Comparison of ENCODE assay signal across 14 cellular contexts in genomic region chr12:64840949-64841717, GRCh38. TPM values are rescaled to one million over a fixed set of nuclear protein-coding genes. Genes with fewer than 3 reads are reported as not detected.
A peak's percentile ranks its signal among the peaks of the same experiment; 100 is the strongest.
DNase-seq lines count a peak whose midpoint lies in the region; ATAC-seq and TF ChIP-seq lines count a peak whose summit lies in the region.
"Had no signal": no experiment of that assay in that cellular context is flagged by ENCODE, and none has a peak within 500 bp of the region (broad histone marks: within the 10 kb centered on the region; RNA-seq: fewer than 3 reads in every experiment).

No MANE protein-coding gene starts in this region.

- H3K4me1 Mint-ChIP-seq in activated naive CD8-positive, alpha-beta T cell treated with anti-CD3 and anti-CD28 coated beads, Interleukin-2, amount 50 U/mL, for 24 hours, result no peaks in the 10 kb centered on the region
- H3K4me1 Mint-ChIP-seq: CD4-positive, alpha-beta memory T cell had no signal

- no peak overlapping the region for H3K27ac Mint-ChIP-seq in activated naive CD8-positive, alpha-beta T cell treated with anti-CD3 and anti-CD28 coated beads, Interleukin-2, amount 50 U/mL, for 24 hours
- H3K27ac Mint-ChIP-seq: CD4-positive, alpha-beta memory T cell had no signal

- H3K36me3 ChIP-seq in SJCRH30 (no peaks in the 10 kb centered on the region), hepatocyte (replicated peaks; ENCODE audit: insufficient read depth, low read depth) (no peaks in the 10 kb centered on the region), transverse colon (no peaks in the 10 kb centered on the region)

- no peaks in the 10 kb centered on the region for H3K9me3 ChIP-seq in SJCRH30 (replicated peaks)
- H3K9me3 ChIP-seq in hepatocyte (ENCODE audit: low read depth), result no peaks in the 10 kb centered on the region
- H3K9me3 ChIP-seq in transverse colon, result no peaks in the 10 kb centered on the region
- H3K9me3 ChIP-seq: A549 had no signal

- no peaks in the 10 kb centered on the region for H3K79me2 ChIP-seq in hepatocyte

- TF ChIP-seq EP300 in transverse colon (IDR thresholded peaks at IDR 0.05; ENCODE audit: low read depth), result no peak

- POLR2A ChIA-PET in HEK293T (lab: Yijun Ruan, JAX), result no interaction called here

- H3K27ac ChIP-seq in SJCRH30, result no peak overlapping the region
- peak overlapping the region; percentile 13 for H3K27ac ChIP-seq in hepatocyte
- H3K27ac ChIP-seq in transverse colon, result peak overlapping the region; percentile 41 to 60 (median 44)
- H3K27ac ChIP-seq: A549 had no signal

- no peak overlapping the region for H3K4me2 ChIP-seq in hepatocyte
- H3K4me2 ChIP-seq: A549 had no signal

- in situ Hi-C loops in transverse colon (cut with MboI; ENCODE audit: low pct_ligation_motif_present in 1 of 4, low pct_unique_long_range_greater_than_20kb in 1 of 4, low sequenced_read_pairs in 3 of 4), result no loop called here

- TF ChIP-seq CTCF in hepatocyte (IDR thresholded peaks at IDR 0.05; ENCODE audit: poor library complexity), result no peak
- no peak for TF ChIP-seq CTCF in transverse colon (IDR thresholded peaks at IDR 0.05)

- WGBS in hepatocyte (ENCODE audit: low lambda C conversion rate, missing lambda C conversion rate), result 91% methylated on average over 5 of the region's 5 CpGs
- WGBS in transverse colon (ENCODE audit: low coverage in 1 of 2), 2 donors, result 72 to 86% methylated on average over 5 of the region's 5 CpGs

- intact Hi-C loops in transverse colon (cut with DNase I; ENCODE audit: low total_unique reads), result no loop called here

- H3K36me3 Mint-ChIP-seq in activated naive CD8-positive, alpha-beta T cell treated with anti-CD3 and anti-CD28 coated beads, Interleukin-2, amount 50 U/mL, for 24 hours (ENCODE audit: low read depth), result no peaks in the 10 kb centered on the region
- H3K36me3 Mint-ChIP-seq: CD4-positive, alpha-beta memory T cell had no signal

- H3K4me3 Mint-ChIP-seq in activated naive CD8-positive, alpha-beta T cell treated with anti-CD3 and anti-CD28 coated beads, Interleukin-2, amount 50 U/mL, for 24 hours, result no peak overlapping the region
- H3K4me3 Mint-ChIP-seq: CD4-positive, alpha-beta memory T cell had no signal

- TF ChIP-seq POLR2A in transverse colon (IDR thresholded peaks at IDR 0.05), result no peak

- H3K27me3 ChIP-seq in SJCRH30, result no peaks in the 10 kb centered on the region
- no peaks in the 10 kb centered on the region for H3K27me3 ChIP-seq in hepatocyte
- H3K27me3 ChIP-seq in transverse colon, result no peaks in the 10 kb centered on the region

- H3K9me3 Mint-ChIP-seq in activated naive CD8-positive, alpha-beta T cell treated with anti-CD3 and anti-CD28 coated beads, Interleukin-2, amount 50 U/mL, for 24 hours, result no peaks in the 10 kb centered on the region

- no peaks in the 10 kb centered on the region for H3K4me1 ChIP-seq in SJCRH30
- no peaks in the 10 kb centered on the region for H3K4me1 ChIP-seq in hepatocyte (ENCODE audit: insufficient read depth)
- H3K4me1 ChIP-seq in transverse colon, result peaks cover 3 to 35% (median 15%) of the 10 kb centered on the region in 4 donors
- H3K4me1 ChIP-seq: A549 had no signal

- DNase-seq in HT1080 (ENCODE audit: low read depth) (peak; percentile 23), SJCRH30 (peak; percentile 48 to 64), hepatocyte (ENCODE audit: low spot score) (peak; percentile 18), transverse colon (peak; percentile 53), HEK293T (ENCODE audit: extremely low spot score) (no peak)
- DNase-seq in activated naive CD8-positive, alpha-beta T cell treated with anti-CD3 and anti-CD28 coated beads, Interleukin-2, amount 50 U/mL, for 24 hours, result no peak
- DNase-seq: CD4-positive, alpha-beta memory T cell; DMS153; NCI-H1105; NCI-H2081 treated with DMSO at 0.1 percent for 48 hours; NCI-H510A treated with DMSO at 0.1 percent for 48 hours; NCI-H82 had no signal

- CTCF ChIA-PET in HEK293T (lab: Yijun Ruan, JAX), result no interaction called here

- no peak overlapping the region for H2AFZ ChIP-seq in hepatocyte

- H3K9me2 ChIP-seq in hepatocyte (replicated peaks; ENCODE audit: insufficient read depth), result no peaks in the 10 kb centered on the region

- no peaks in the 10 kb centered on the region for H4K20me1 ChIP-seq in hepatocyte (ENCODE audit: insufficient read depth, poor library complexity, severe bottlenecking)

- no peak for ATAC-seq in HG02973 (IDR thresholded peaks at IDR 0.05; ENCODE audit: unreplicated experiment)
- ATAC-seq in activated naive CD8-positive, alpha-beta T cell treated with anti-CD3 and anti-CD28 coated beads, Interleukin-2, amount 50 U/mL, for 24 hours, result no peak
- ATAC-seq: A549 had no signal

- peaks cover 2% of the 10 kb centered on the region for H3K27me3 Mint-ChIP-seq in activated naive CD8-positive, alpha-beta T cell treated with anti-CD3 and anti-CD28 coated beads, Interleukin-2, amount 50 U/mL, for 24 hours

- H3K4me3 ChIP-seq in SJCRH30 (no peak overlapping the region), hepatocyte (no peak overlapping the region), transverse colon (no peak overlapping the region)
- H3K4me3 ChIP-seq: A549 had no signal

TF ChIP-seq in HEK293T, 16 proteins besides CTCF, POLR2A, EP300 and RAD21:
- no peak for TF ChIP-seq ARNT (IDR thresholded peaks at IDR 0.05)
- TF ChIP-seq CTBP1 (IDR thresholded peaks at IDR 0.05; ENCODE audit: borderline replicate concordance), result no peak
- no peak for TF ChIP-seq TARDBP (IDR thresholded peaks at IDR 0.05)
- TF ChIP-seq SP1 (IDR thresholded peaks at IDR 0.05), result no peak

RNA-seq across cellular contexts. Expression of gene TBC1D30, which starts 16.7 kb away (rescaled TPM):
- total RNA-seq in HT1080 (2014; rRNA removed; shearing (Covaris generic)), result 7.0 and 7.4 TPM in 2 replicates
- 9.4 and 10.0 TPM in 2 replicates for polyA plus RNA-seq in HT1080 (2015; cell fraction: cytosol; rRNA removed)
- 6.5 and 7.8 TPM in 2 replicates for polyA plus RNA-seq in HT1080 (2015; cell fraction: nucleus; rRNA removed)
- 3.6 and 4.3 TPM in 2 replicates for total RNA-seq in SJCRH30 (2014; rRNA removed; shearing (Covaris generic))
- total RNA-seq in hepatocyte (4.7 and 5.3 TPM in 2 replicates), transverse colon (1 to 10 TPM in 3 of 4 donors, under 1 TPM in 1; 0.37 to 9.4 (median 6.5) TPM)
- 4.8 and 5.6 TPM in 2 replicates for polyA plus RNA-seq in hepatocyte
- polyA plus RNA-seq: CD4-positive, alpha-beta memory T cell had no signal

Comparison
In these comparisons a context has a peak if more than half of its experiments do, and no peak if none do; other contexts are left out.
1. DNase-seq: peak in HT1080 (single experiment), SJCRH30 (2 of 2), hepatocyte (single experiment) and transverse colon (single experiment); none in activated naive CD8-positive, alpha-beta T cell treated with anti-CD3 and anti-CD28 coated beads, Interleukin-2, amount 50 U/mL, for 24 hours (single experiment) and HEK293T (single experiment).